In genomic region chr12:25839470-25839869, GRCh38 we compare ENCODE assay signal across 18 cellular contexts.
DNase-seq lines count a peak whose midpoint lies in the region; ATAC-seq and TF ChIP-seq lines count a peak whose summit lies in the region.
"Had no signal": no experiment of that assay in that cellular context is flagged by ENCODE, and none has a peak within 500 bp of the region (broad histone marks: within the 10 kb centered on the region; RNA-seq: fewer than 3 reads in every experiment).

No MANE protein-coding gene starts in this region.

- TF ChIP-seq CTCF in 22Rv1 (IDR thresholded peaks at IDR 0.05) = no peak
- no peak for TF ChIP-seq CTCF in RWPE2 (IDR thresholded peaks at IDR 0.05; ENCODE audit: poor library complexity, severe bottlenecking)

- CTCF ChIA-PET in T-cell (lab: Charles Lee) = interaction anchor here in 1 of 2 donors (0.6 kb wide), 1 partner anchor 18 kb away, joined by 3 read pairs; no protein-coding TSS in a partner anchor

- H3K9ac ChIP-seq in mesendoderm (ENCODE audit: low read length) = no peak overlapping the region

- H3K9me3 Mint-ChIP-seq in T-cell = no peaks in the 10 kb centered on the region

- H3K4me3 ChIP-seq in RWPE2 (ENCODE audit: severe bottlenecking) = no peak overlapping the region
- H3K4me3 ChIP-seq in mesendoderm (ENCODE audit: low read length) = no peak overlapping the region
- H3K4me3 ChIP-seq: left ventricle myocardium inferior, vagina had no signal

- H3K27me3 ChIP-seq in RWPE2 (ENCODE audit: insufficient read depth, poor library complexity, severe bottlenecking) = no peaks in the 10 kb centered on the region
- H3K27me3 ChIP-seq in mesendoderm (ENCODE audit: insufficient read depth, low read length, poor library complexity) = no peaks in the 10 kb centered on the region
- H3K27me3 ChIP-seq: vagina had no signal

- no peak overlapping the region for H2BK15ac ChIP-seq in mesendoderm (replicated peaks; ENCODE audit: low read depth)

- no peak overlapping the region for H3K4me3 Mint-ChIP-seq in T-cell

- no peak overlapping the region for H3K4me2 ChIP-seq in mesendoderm (ENCODE audit: low read length)

- H3K4me1 Mint-ChIP-seq in T-cell = peaks cover 0 to 12% (median 4%) of the 10 kb centered on the region in 3 donors

- H3K27ac ChIP-seq in 22Rv1 = peak overlapping the region; percentile 48
- no peak overlapping the region for H3K27ac ChIP-seq in RWPE2 (ENCODE audit: poor library complexity, severe bottlenecking)
- H3K27ac ChIP-seq in mesendoderm (ENCODE audit: low read depth, low read length) = no peak overlapping the region
- H3K27ac ChIP-seq: left ventricle myocardium inferior, vagina, WERI-Rb-1 had no signal

- no CpG with 5 or more reads among the region's 2 CpGs for WGBS in mesendoderm (ENCODE audit: extremely low coverage, insufficient coverage, low lambda C conversion rate)

- H3K27me3 Mint-ChIP-seq in T-cell = no peaks in the 10 kb centered on the region

- DNase-seq in HCEC 1CT (peak; percentile 14), RWPE2 (ENCODE audit: low spot score) (no peak), fibroblast of gingiva (ENCODE audit: low read depth) (peak; percentile 52), mesendoderm (no peak), T-cell (no peak), SKM-1 treated with dmso at 0.1 percent for 144 hours (lab: John Stamatoyannopoulos, UW; ENCODE audit: unreplicated experiment) (no peak)
- DNase-seq: amygdala, Caco-2, Karpas-422, left ventricle myocardium inferior, NCI-H146, NCI-H2227 treated with DMSO at 0.1 percent for 48 hours, SW 1271, WERI-Rb-1 had no signal

- no peak overlapping the region for H4K8ac ChIP-seq in mesendoderm (ENCODE audit: low read depth, low read length)

- no peak overlapping the region for H3K27ac Mint-ChIP-seq in T-cell

- H3K4me1 ChIP-seq in RWPE2 (ENCODE audit: insufficient read depth, poor library complexity, severe bottlenecking) (no peaks in the 10 kb centered on the region), mesendoderm (ENCODE audit: control insufficient read depth, low read depth, low read length) (peaks cover 2% of the 10 kb centered on the region)
- H3K4me1 ChIP-seq: left ventricle myocardium inferior, vagina had no signal

- no peak overlapping the region for H2BK5ac ChIP-seq in mesendoderm (ENCODE audit: low read length)

- no peaks in the 10 kb centered on the region for H3K9me3 ChIP-seq in RWPE2 (ENCODE audit: severe bottlenecking)
- H3K9me3 ChIP-seq: Caco-2, vagina had no signal

- H3K23ac ChIP-seq in mesendoderm (ENCODE audit: low read length) = no peak overlapping the region

- H3K79me2 ChIP-seq in mesendoderm (ENCODE audit: control insufficient read depth, insufficient read depth, low read length) = no peaks in the 10 kb centered on the region

- no peak overlapping the region for H3K56ac ChIP-seq in mesendoderm (ENCODE audit: low read length)

- POLR2A ChIA-PET in T-cell (lab: Charles Lee) = no interaction called here

- no peaks in the 10 kb centered on the region for H3K36me3 Mint-ChIP-seq in T-cell

- no peaks in the 10 kb centered on the region for H3K79me1 ChIP-seq in mesendoderm (ENCODE audit: low read length)

- H2AK5ac ChIP-seq in mesendoderm (ENCODE audit: low read length) = no peak overlapping the region

- H3K36me3 ChIP-seq in RWPE2 (ENCODE audit: low read depth) = no peaks in the 10 kb centered on the region
- no peaks in the 10 kb centered on the region for H3K36me3 ChIP-seq in mesendoderm (ENCODE audit: control insufficient read depth, insufficient read depth, low read length)
- H3K36me3 ChIP-seq: left ventricle myocardium inferior, vagina, WERI-Rb-1 had no signal

- no peak overlapping the region for H3K18ac ChIP-seq in mesendoderm (ENCODE audit: low read length)

- no peak overlapping the region for H3K4ac ChIP-seq in mesendoderm (ENCODE audit: low read depth, low read length)

- H2BK120ac ChIP-seq in mesendoderm (ENCODE audit: low read depth, low read length) = no peak overlapping the region

- ATAC-seq in RWPE2 (ENCODE audit: low read depth) (peak; percentile 31; the same call in 1 of the 3 replicates), HG02840 (IDR thresholded peaks at IDR 0.05; ENCODE audit: low FRiP score, unreplicated experiment) (no peak), T-cell (replicated peaks in 1 of 4) (no peak)
- ATAC-seq: esophagus mucosa had no signal

- no peak overlapping the region for H4K5ac ChIP-seq in mesendoderm (ENCODE audit: low read length)

Comparison
In these comparisons a context has a peak if more than half of its experiments do, and no peak if none do; other contexts are left out.
1. DNase-seq: peak in HCEC 1CT (single experiment) and fibroblast of gingiva (single experiment); none in RWPE2 (single experiment), mesendoderm (single experiment), T-cell (0 of 34) and SKM-1 treated with dmso at 0.1 percent for 144 hours (single experiment).